27 cellular contexts compared by ENCODE assay signal in genomic region chr11:11732116-11732515, GRCh38.
DNase-seq lines count a peak whose midpoint lies in the region; ATAC-seq and TF ChIP-seq lines count a peak whose summit lies in the region.
"Had no signal": no experiment of that assay in that cellular context is flagged by ENCODE, and none has a peak within 500 bp of the region (broad histone marks: within the 10 kb centered on the region; RNA-seq: fewer than 3 reads in every experiment).

No MANE protein-coding gene starts in this region.

- H3K27ac ChIP-seq in breast epithelium: no peak overlapping the region
- H3K27ac ChIP-seq: 22Rv1, parathyroid adenoma had no signal

- H3K9me3 Mint-ChIP-seq in MCF 10A (ENCODE audit: unreplicated experiment): peaks cover 7% of the 10 kb centered on the region
- H3K9me3 Mint-ChIP-seq: activated B cell treated with CpG ODN at 0.5 μM for 24 hours; activated T-cell treated with anti-CD3 and anti-CD28 coated beads, Interleukin-2, amount 50 U/mL, for 72 hours; immature natural killer cell had no signal

- H3K36me3 ChIP-seq in breast epithelium: no peaks in the 10 kb centered on the region

- peaks cover 17% of the 10 kb centered on the region for H3K4me1 Mint-ChIP-seq in MCF 10A (ENCODE audit: insufficient read depth, unreplicated experiment)
- no peaks in the 10 kb centered on the region for H3K4me1 Mint-ChIP-seq in T-helper 17 cell
- H3K4me1 Mint-ChIP-seq: activated B cell treated with CpG ODN at 0.5 μM for 24 hours; immature natural killer cell; stimulated activated naive B cell treated with anti-CD40 and anti-IgM and Interleukin-4, amounts not matched to agents 10 μg/mL and 1 μg/mL and 100 μg/mL, for 72 hours had no signal

- TF ChIP-seq CTCF in MCF 10A (IDR thresholded peaks at IDR 0.05; ENCODE audit: unreplicated experiment): no peak
- no peak for TF ChIP-seq CTCF in breast epithelium (IDR thresholded peaks at IDR 0.05)

- no peaks in the 10 kb centered on the region for H3K36me3 Mint-ChIP-seq in MCF 10A (ENCODE audit: insufficient read depth, unreplicated experiment)
- H3K36me3 Mint-ChIP-seq in T-helper 17 cell (ENCODE audit: low read depth): no peaks in the 10 kb centered on the region
- H3K36me3 Mint-ChIP-seq: brain; stimulated activated naive B cell treated with anti-CD40 and anti-IgM and Interleukin-4, amounts not matched to agents 10 μg/mL and 1 μg/mL and 100 μg/mL, for 72 hours; type B pancreatic cell had no signal

- POLR2A ChIA-PET in MCF 10A (lab: Yijun Ruan, JAX): interaction anchor here (1.0 to 1.5 kb wide), 4 partner anchors 26 to 148 kb away, joined by 3 to 4 read pairs (median 4); no protein-coding TSS in a partner anchor

- H3K27me3 ChIP-seq in breast epithelium: no peaks in the 10 kb centered on the region

- peak overlapping the region; percentile 72 for H3K27ac Mint-ChIP-seq in MCF 10A (ENCODE audit: low read depth, unreplicated experiment)
- H3K27ac Mint-ChIP-seq in T-helper 17 cell: no peak overlapping the region
- H3K27ac Mint-ChIP-seq: activated B cell treated with CpG ODN at 0.5 μM for 24 hours; activated T-cell treated with anti-CD3 and anti-CD28 coated beads, Interleukin-2, amount 50 U/mL, for 72 hours; immature natural killer cell; stimulated activated naive B cell treated with anti-CD40 and anti-IgM and Interleukin-4, amounts not matched to agents 10 μg/mL and 1 μg/mL and 100 μg/mL, for 72 hours; type B pancreatic cell had no signal

- CTCF ChIA-PET in MCF 10A (lab: Yijun Ruan, JAX): no interaction called here

- H3K4me1 ChIP-seq in breast epithelium: no peaks in the 10 kb centered on the region
- H3K4me1 ChIP-seq: parathyroid adenoma had no signal

- ATAC-seq in T-helper 17 cell (no peak), HG03039 (IDR thresholded peaks at IDR 0.05; ENCODE audit: unreplicated experiment) (no peak)
- ATAC-seq: activated T-cell treated with anti-CD3 and anti-CD28 coated beads, Interleukin-2, amount 50 U/mL, for 72 hours; left lobe of liver; stimulated activated naive B cell treated with anti-CD40 and anti-IgM and Interleukin-4, amounts not matched to agents 10 μg/mL and 1 μg/mL and 100 μg/mL, for 72 hours had no signal

- peak; percentile 15 for DNase-seq in MCF 10A (ENCODE audit: unreplicated experiment)
- DNase-seq in breast epithelium (ENCODE audit: low spot score in 2 of 2): no peak
- DNase-seq in amniotic epithelial cell (ENCODE audit: low read depth): peak; percentile 3
- peak; percentile 20 for DNase-seq in fibroblast of peridontal ligament (ENCODE audit: extremely low read depth)
- no peak for DNase-seq in MV-4-11 (lab: John Stamatoyannopoulos, UW)
- DNase-seq in T-helper 17 cell: no peak
- DNase-seq in NOMO-1 treated with DMSO at 0.1 percent for 48 hours (lab: John Stamatoyannopoulos, UW; ENCODE audit: unreplicated experiment): no peak
- DNase-seq: activated B cell treated with CpG ODN at 0.5 μM for 24 hours; activated CD4-positive, alpha-beta T cell treated with anti-CD3 and anti-CD28 coated beads, Interleukin-2, amount 50 U/mL, for 1 hour; activated T-cell treated with anti-CD3 and anti-CD28 coated beads, Interleukin-2, amount 50 U/mL, for 72 hours; hypothalamus; immature natural killer cell; KBM-7; mesendoderm; NCI-H1436 treated with DMSO at 0.1 percent for 48 hours; NCI-H2107; NCI-H446; NCI-H774; RPMI8226; small intestine; stimulated activated naive B cell treated with anti-CD40 and anti-IgM and Interleukin-4, amounts not matched to agents 10 μg/mL and 1 μg/mL and 100 μg/mL, for 72 hours had no signal

- no peaks in the 10 kb centered on the region for H3K27me3 Mint-ChIP-seq in MCF 10A (ENCODE audit: insufficient read depth, unreplicated experiment)
- peaks cover 17% of the 10 kb centered on the region for H3K27me3 Mint-ChIP-seq in T-helper 17 cell

- no peak for TF ChIP-seq POLR2A in breast epithelium (IDR thresholded peaks at IDR 0.05)

- H3K9me3 ChIP-seq in breast epithelium (no peaks in the 10 kb centered on the region), T-helper 17 cell (ENCODE audit: control insufficient read depth, low read length, poor library complexity, severe bottlenecking) (no peaks in the 10 kb centered on the region)

- H3K4me3 Mint-ChIP-seq in MCF 10A (ENCODE audit: unreplicated experiment): no peak overlapping the region
- no peak overlapping the region for H3K4me3 Mint-ChIP-seq in T-helper 17 cell
- H3K4me3 Mint-ChIP-seq: activated B cell treated with CpG ODN at 0.5 μM for 24 hours; activated T-cell treated with anti-CD3 and anti-CD28 coated beads, Interleukin-2, amount 50 U/mL, for 72 hours; immature natural killer cell; stimulated activated naive B cell treated with anti-CD40 and anti-IgM and Interleukin-4, amounts not matched to agents 10 μg/mL and 1 μg/mL and 100 μg/mL, for 72 hours; type B pancreatic cell had no signal

- BruUV-seq in MCF 10A (replicated peaks; lab: Mats Ljungman, UMichigan): no TSS peak

- no peak overlapping the region for H3K4me3 ChIP-seq in breast epithelium

- intact Hi-C loops in MCF 10A (cut with micrococcal nuclease): no loop called here
- intact Hi-C loops in breast epithelium (cut with DNase I; ENCODE audit: low total_unique reads): no loop called here

Comparison
In these comparisons a context has a peak if more than half of its experiments do, and no peak if none do; other contexts are left out.
1. DNase-seq: peak in MCF 10A (single experiment), amniotic epithelial cell (single experiment) and fibroblast of peridontal ligament (single experiment); none in breast epithelium (0 of 2), MV-4-11 (single experiment), T-helper 17 cell (0 of 3) and NOMO-1 treated with DMSO at 0.1 percent for 48 hours (single experiment).